8 cellular contexts compared by ENCODE assay signal in the genomic region with DNA sequence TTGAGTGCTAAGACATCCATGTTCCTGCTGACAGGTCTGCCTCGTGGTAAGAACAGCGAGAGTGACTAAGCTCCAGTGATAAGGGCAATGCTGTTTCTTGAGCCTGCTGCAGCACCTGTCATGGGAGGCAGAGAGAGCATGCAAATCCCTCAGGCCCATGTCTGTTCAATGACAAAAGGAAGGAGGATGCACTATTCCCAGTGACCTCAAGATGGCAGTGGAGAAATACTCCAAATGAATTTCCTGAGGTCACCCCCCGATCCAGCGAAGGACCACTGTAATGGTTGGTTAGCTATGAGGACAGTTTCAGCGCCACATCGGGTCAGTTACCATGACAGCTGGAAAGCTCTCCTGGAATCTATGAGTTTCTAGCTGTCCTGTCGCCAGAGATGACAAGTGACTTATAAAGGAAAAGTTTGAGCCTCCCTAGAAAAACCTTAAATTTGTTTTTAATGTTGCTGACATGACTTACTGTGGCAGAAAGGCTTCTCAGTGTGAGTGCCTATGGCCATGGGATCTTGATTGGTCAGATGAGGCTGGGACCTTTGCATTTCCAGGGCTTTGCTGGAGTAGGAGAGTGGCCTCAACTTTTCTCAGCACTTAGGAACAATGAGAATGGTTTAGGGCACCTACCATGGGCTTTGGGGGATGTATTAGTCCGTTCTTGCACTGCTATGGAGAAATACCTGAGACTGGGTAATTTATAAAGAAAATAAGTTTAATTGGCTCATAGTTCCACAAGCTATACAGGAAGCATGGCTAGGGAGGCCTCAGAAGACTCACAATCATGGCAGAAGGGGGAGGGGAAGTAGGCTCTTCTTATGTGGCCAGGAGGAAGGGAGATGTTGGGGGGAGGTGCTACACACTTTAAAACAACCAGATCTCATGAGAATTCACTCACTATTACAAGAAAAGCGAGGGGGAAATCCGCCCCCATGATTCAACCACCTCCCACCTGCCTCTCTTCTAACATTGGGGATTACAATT.
DNase-seq lines count a peak whose midpoint lies in the region; ATAC-seq and TF ChIP-seq lines count a peak whose summit lies in the region.

No MANE protein-coding gene starts in this region.

- no peak overlapping the region for H2BK120ac ChIP-seq in trophoblast cell (ENCODE audit: insufficient read depth, low read length, poor library complexity)

- H2BK12ac ChIP-seq in trophoblast cell (ENCODE audit: low read length): no peak overlapping the region

- no peak overlapping the region for H3K9ac ChIP-seq in trophoblast cell (ENCODE audit: low read length)

- H3K4me3 ChIP-seq in GM12875 (ENCODE audit: low read depth, low read length) (no peak overlapping the region), trophoblast cell (ENCODE audit: low read depth, low read length) (no peak overlapping the region)

- H4K91ac ChIP-seq in trophoblast cell (ENCODE audit: low read depth, low read length): no peak overlapping the region

- H3K4me1 Mint-ChIP-seq in activated CD8-positive, alpha-beta memory T cell treated with anti-CD3 and anti-CD28 coated beads, Interleukin-2, amount 10 ng/mL, durations not matched to agents 7 days and 5 days: no peaks in the 10 kb centered on the region

- H3K4ac ChIP-seq in trophoblast cell (ENCODE audit: low read depth, low read length): no peak overlapping the region

- H3K18ac ChIP-seq in trophoblast cell (ENCODE audit: low read length): no peak overlapping the region

- H3K4me3 Mint-ChIP-seq in activated CD8-positive, alpha-beta memory T cell treated with anti-CD3 and anti-CD28 coated beads, Interleukin-2, amount 10 ng/mL, durations not matched to agents 7 days and 5 days: no peak overlapping the region

- H3K36me3 Mint-ChIP-seq in activated CD8-positive, alpha-beta memory T cell treated with anti-CD3 and anti-CD28 coated beads, Interleukin-2, amount 10 ng/mL, durations not matched to agents 7 days and 5 days: no peaks in the 10 kb centered on the region

- H2AK5ac ChIP-seq in trophoblast cell (ENCODE audit: low read length): no peak overlapping the region

- no peak overlapping the region for H3K4me2 ChIP-seq in trophoblast cell (ENCODE audit: low read length)

- DNase-seq in AG08396 (ENCODE audit: low spot score) (peak; percentile 36), NCI-H345 (lab: John Stamatoyannopoulos, UW) (peak; percentile 64), foreskin keratinocyte (peak; percentile 15 to 33), trophoblast cell (peak; percentile 70 to 77)
- peak; percentile 43 for DNase-seq in activated CD8-positive, alpha-beta memory T cell treated with anti-CD3 and anti-CD28 coated beads, Interleukin-2, amount 10 ng/mL, durations not matched to agents 7 days and 5 days

- TF ChIP-seq CTCF in GM12875 (IDR thresholded peaks at IDR 0.05; ENCODE audit: borderline replicate concordance, insufficient read depth, low read depth, low read length) (peak; percentile 72), foreskin keratinocyte (conservative IDR thresholded peaks at IDR 0.05) (peak; percentile 69)

- H3K27me3 ChIP-seq in foreskin keratinocyte (no peaks in the 10 kb centered on the region), trophoblast cell (ENCODE audit: insufficient read depth, low read length) (no peaks in the 10 kb centered on the region)

- no peaks in the 10 kb centered on the region for H3K79me2 ChIP-seq in trophoblast cell (ENCODE audit: control insufficient read depth, insufficient read depth, low read length, poor library complexity)

- H3K27ac ChIP-seq in foreskin keratinocyte (no peak overlapping the region), trophoblast cell (ENCODE audit: low read depth, low read length) (no peak overlapping the region)

- no peaks in the 10 kb centered on the region for H3K79me1 ChIP-seq in trophoblast cell (ENCODE audit: low read length)

- H2BK5ac ChIP-seq in trophoblast cell (ENCODE audit: low read depth, low read length, poor library complexity): no peak overlapping the region

- H3K23ac ChIP-seq in trophoblast cell (ENCODE audit: low read length): no peak overlapping the region

- no peaks in the 10 kb centered on the region for H3K36me3 ChIP-seq in trophoblast cell (ENCODE audit: control insufficient read depth in 1 of 2, insufficient read depth in 2 of 2, low read length in 2 of 2)

- no peaks in the 10 kb centered on the region for H3K9me3 ChIP-seq in trophoblast cell (ENCODE audit: insufficient read depth, low read depth, low read length)

- H3K4me1 ChIP-seq in foreskin keratinocyte (peaks cover 12% of the 10 kb centered on the region), trophoblast cell (ENCODE audit: control insufficient read depth in 1 of 2, insufficient read depth in 2 of 2, low read length in 2 of 2) (no peaks in the 10 kb centered on the region)

- no peak overlapping the region for H2AFZ ChIP-seq in trophoblast cell (ENCODE audit: insufficient read depth, low read length, poor library complexity)

- peak; percentile 72 for ATAC-seq in HG03280 (IDR thresholded peaks at IDR 0.05; ENCODE audit: unreplicated experiment)
- peak; percentile 30 for ATAC-seq in activated CD8-positive, alpha-beta memory T cell treated with anti-CD3 and anti-CD28 coated beads, Interleukin-2, amount 10 ng/mL, durations not matched to agents 7 days and 5 days
- ATAC-seq in foreskin keratinocyte: peak; percentile 71
- ATAC-seq in HG02884 (IDR thresholded peaks at IDR 0.05; ENCODE audit: unreplicated experiment): no peak

- no CpG with 5 or more reads among the region's 10 CpGs for WGBS in trophoblast cell (ENCODE audit: extremely low coverage, insufficient coverage, insufficient read length)

- no peak overlapping the region for H4K8ac ChIP-seq in trophoblast cell (ENCODE audit: low read depth, low read length)

- H4K12ac ChIP-seq in trophoblast cell (ENCODE audit: low read depth, low read length): no peak overlapping the region

- H3K14ac ChIP-seq in trophoblast cell (ENCODE audit: low read length): no peak overlapping the region

- CTCF ChIA-PET in activated CD8-positive, alpha-beta memory T cell treated with anti-CD3 and anti-CD28 coated beads, Interleukin-2, amount 10 ng/mL, durations not matched to agents 7 days and 5 days (lab: Charles Lee): interaction anchor here (0.6 to 2.0 kb wide), 10 partner anchors 15 to 1571 kb away, joined by 3 to 6 read pairs (median 4); no protein-coding TSS in a partner anchor

- H3K9me3 Mint-ChIP-seq in activated CD8-positive, alpha-beta memory T cell treated with anti-CD3 and anti-CD28 coated beads, Interleukin-2, amount 10 ng/mL, durations not matched to agents 7 days and 5 days (ENCODE audit: low read depth): no peaks in the 10 kb centered on the region

- peaks cover 2% of the 10 kb centered on the region for H3K27me3 Mint-ChIP-seq in activated CD8-positive, alpha-beta memory T cell treated with anti-CD3 and anti-CD28 coated beads, Interleukin-2, amount 10 ng/mL, durations not matched to agents 7 days and 5 days

- no peak overlapping the region for H3K27ac Mint-ChIP-seq in activated CD8-positive, alpha-beta memory T cell treated with anti-CD3 and anti-CD28 coated beads, Interleukin-2, amount 10 ng/mL, durations not matched to agents 7 days and 5 days
